Comparison of ENCODE assay signal across 1 cellular context in the genomic region with DNA sequence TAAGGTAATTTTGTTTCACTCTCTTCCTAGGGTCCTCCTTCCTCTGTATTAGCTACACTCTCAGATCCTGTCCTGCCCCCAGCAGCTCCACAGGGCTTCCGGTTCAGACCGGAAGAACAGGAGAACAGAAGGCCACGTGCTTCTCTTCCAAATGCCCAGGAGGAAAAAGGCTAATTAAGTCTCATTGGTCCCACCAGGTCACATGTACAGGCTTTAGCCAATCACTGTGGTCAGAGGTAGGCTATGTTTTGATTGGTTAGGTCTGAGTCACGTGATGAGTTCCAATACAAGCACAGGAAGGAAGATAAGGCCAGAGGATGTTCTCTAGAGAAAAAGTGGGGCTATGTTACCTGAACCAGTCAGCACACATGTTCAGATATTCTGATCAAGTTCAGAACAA.
TF ChIP-seq lines count a peak whose summit lies in the region.

No MANE protein-coding gene starts in this region.

TF ChIP-seq in IMR-90, 13 proteins besides CTCF, POLR2A, EP300 and RAD21:
- TF ChIP-seq, protein P1, sequence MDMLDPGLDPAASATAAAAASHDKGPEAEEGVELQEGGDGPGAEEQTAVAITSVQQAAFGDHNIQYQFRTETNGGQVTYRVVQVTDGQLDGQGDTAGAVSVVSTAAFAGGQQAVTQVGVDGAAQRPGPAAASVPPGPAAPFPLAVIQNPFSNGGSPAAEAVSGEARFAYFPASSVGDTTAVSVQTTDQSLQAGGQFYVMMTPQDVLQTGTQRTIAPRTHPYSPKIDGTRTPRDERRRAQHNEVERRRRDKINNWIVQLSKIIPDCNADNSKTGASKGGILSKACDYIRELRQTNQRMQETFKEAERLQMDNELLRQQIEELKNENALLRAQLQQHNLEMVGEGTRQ (IDR thresholded peaks at IDR 0.05; ENCODE audit: low read depth, low read length), result peak; percentile 55; the same call in 1 of the 2 replicates
- no peak for TF ChIP-seq NFE2L2 (IDR thresholded peaks at IDR 0.05; ENCODE audit: low read depth, low read length)
- TF ChIP-seq, protein P2, sequence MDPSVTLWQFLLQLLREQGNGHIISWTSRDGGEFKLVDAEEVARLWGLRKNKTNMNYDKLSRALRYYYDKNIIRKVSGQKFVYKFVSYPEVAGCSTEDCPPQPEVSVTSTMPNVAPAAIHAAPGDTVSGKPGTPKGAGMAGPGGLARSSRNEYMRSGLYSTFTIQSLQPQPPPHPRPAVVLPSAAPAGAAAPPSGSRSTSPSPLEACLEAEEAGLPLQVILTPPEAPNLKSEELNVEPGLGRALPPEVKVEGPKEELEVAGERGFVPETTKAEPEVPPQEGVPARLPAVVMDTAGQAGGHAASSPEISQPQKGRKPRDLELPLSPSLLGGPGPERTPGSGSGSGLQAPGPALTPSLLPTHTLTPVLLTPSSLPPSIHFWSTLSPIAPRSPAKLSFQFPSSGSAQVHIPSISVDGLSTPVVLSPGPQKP (IDR thresholded peaks at IDR 0.05; ENCODE audit: borderline replicate concordance, low read depth, low read length), result no peak
- no peak for TF ChIP-seq SMC3 (IDR thresholded peaks at IDR 0.05; ENCODE audit: low read depth, low read length)
TF ChIP-seq in IMR-90: peak in this region for 1.
